Comparison of ENCODE assay signal across 8 cellular contexts in the genomic region with DNA sequence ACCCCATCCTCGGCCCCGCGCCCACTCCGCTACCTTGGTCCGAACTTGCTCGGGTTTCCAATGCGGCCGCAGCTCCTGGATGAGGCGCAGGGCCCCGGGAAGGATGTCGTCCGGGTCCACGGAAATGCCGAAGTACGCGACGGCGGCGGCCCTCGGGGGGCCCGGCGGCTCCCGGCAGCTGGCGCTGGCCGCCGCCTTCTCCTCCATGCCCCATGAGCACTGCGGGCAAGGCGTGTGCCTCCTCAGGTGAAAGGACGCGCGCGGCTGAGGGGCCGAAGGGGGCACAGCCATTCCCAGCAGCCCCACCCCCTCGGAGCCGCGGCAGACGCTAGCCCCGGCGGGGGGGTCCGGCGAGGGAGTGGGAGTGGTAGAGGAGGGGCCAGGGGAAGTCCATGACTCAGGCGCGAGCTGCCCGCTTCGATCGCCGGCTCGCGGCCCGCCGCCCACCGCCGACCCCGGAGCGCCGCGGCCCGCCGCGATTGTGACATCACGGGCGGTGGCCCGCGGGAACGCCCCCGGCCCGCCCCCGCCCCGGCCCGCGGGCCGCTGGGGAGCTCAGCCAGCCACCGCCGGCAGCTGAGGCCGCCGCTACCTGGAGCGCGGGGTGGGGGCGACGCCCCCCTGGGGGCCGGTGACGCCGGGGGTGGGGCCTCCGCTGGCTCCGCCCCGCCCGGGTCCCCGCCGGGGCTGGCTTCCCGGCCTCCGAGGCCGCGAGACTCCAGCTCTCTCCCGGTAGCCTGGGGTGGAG. TPM values are rescaled to one million over a fixed set of nuclear protein-coding genes. Genes with fewer than 3 reads are reported as not detected.
DNase-seq lines count a peak whose midpoint lies in the region; ATAC-seq and TF ChIP-seq lines count a peak whose summit lies in the region.

A gene with protein sequence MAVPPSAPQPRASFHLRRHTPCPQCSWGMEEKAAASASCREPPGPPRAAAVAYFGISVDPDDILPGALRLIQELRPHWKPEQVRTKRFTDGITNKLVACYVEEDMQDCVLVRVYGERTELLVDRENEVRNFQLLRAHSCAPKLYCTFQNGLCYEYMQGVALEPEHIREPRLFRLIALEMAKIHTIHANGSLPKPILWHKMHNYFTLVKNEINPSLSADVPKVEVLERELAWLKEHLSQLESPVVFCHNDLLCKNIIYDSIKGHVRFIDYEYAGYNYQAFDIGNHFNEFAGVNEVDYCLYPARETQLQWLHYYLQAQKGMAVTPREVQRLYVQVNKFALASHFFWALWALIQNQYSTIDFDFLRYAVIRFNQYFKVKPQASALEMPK (minus strand): TSS at position 483 of the 748 bp plus-strand sequence. CDS start 192 bp downstream, at position 291.

- H3K4me3 ChIP-seq in HCT116 (replicated peaks in 1 of 2; ENCODE audit: low read depth in 1 of 2, low read length in 2 of 2), result peak within 1 kb of the TSS; percentile 51 to 71
- H3K4me3 ChIP-seq in urinary bladder (ENCODE audit: low read depth, low read length), result peak within 1 kb of the TSS; percentile 70

- peak within 1 kb of the TSS; percentile 97 for H3K4me2 ChIP-seq in HCT116 (ENCODE audit: low read length)

- ATAC-seq in HCT116 (peak; percentile 85), left cardiac atrium (peak; percentile 66 to 69), GM18909 (IDR thresholded peaks at IDR 0.05; ENCODE audit: poor library complexity, unreplicated experiment) (no peak)

- WGBS in urinary bladder, result under 1% methylated on average over 93 of the region's 94 CpGs

- H3K36me3 ChIP-seq in HCT116 (ENCODE audit: control insufficient read depth in 1 of 2, insufficient read depth in 2 of 2, low read length in 2 of 2) (no peaks in the 10 kb centered on the region), urinary bladder (ENCODE audit: insufficient read depth) (no peaks in the 10 kb centered on the region)

- no peaks in the 10 kb centered on the region for H3K79me2 ChIP-seq in HCT116 (ENCODE audit: insufficient read depth, low read length)

- no peaks in the 10 kb centered on the region for H4K20me1 ChIP-seq in HCT116 (ENCODE audit: insufficient read depth)

- no peak for TF ChIP-seq CTCF in 22Rv1 (IDR thresholded peaks at IDR 0.05)
- no peak for TF ChIP-seq CTCF in HCT116 (IDR thresholded peaks at IDR 0.05 in 2 of 3, conservative IDR thresholded peaks at IDR 0.05 in 1 of 3; ENCODE audit: borderline replicate concordance in 1 of 3, insufficient read depth in 1 of 3, low read depth in 2 of 3, low read length in 2 of 3)
- TF ChIP-seq CTCF in progenitor cell of endocrine pancreas (IDR thresholded peaks at IDR 0.05; ENCODE audit: unreplicated experiment), result peak; percentile 3

- peak within 1 kb of the TSS; percentile 72 for H3K9ac ChIP-seq in HCT116 (ENCODE audit: low read length)

- peak within 1 kb of the TSS; percentile 45 for H2AFZ ChIP-seq in HCT116 (ENCODE audit: low read depth, low read length, poor library complexity, severe bottlenecking)

- TF ChIP-seq POLR2A in HCT116 (IDR thresholded peaks at IDR 0.05; ENCODE audit: borderline replicate concordance, extremely low read depth, insufficient read depth, insufficient read length), result no peak

- H3K27me3 ChIP-seq in HCT116 (ENCODE audit: insufficient read depth, low read length), result no peaks in the 10 kb centered on the region

- CTCF ChIA-PET in HCT116 (lab: Charles Lee), result interaction anchor here (0.8 to 4.3 kb wide), 6 partner anchors 11 to 247 kb away, joined by 3 to 18 read pairs (median 5); no protein-coding TSS in a partner anchor

- no peaks in the 10 kb centered on the region for H3K27me3 Mint-ChIP-seq in activated naive CD8-positive, alpha-beta T cell
- peaks cover 25% of the 10 kb centered on the region for H3K27me3 Mint-ChIP-seq in progenitor cell of endocrine pancreas

- peak within 1 kb of the TSS; percentile 5; the same call in 1 of the 2 replicates for H3K27ac ChIP-seq in 22Rv1
- peak within 1 kb of the TSS; percentile 57; the same call in 1 of the 2 replicates for H3K27ac ChIP-seq in HCT116 (ENCODE audit: low read depth, low read length)
- H3K27ac ChIP-seq in urinary bladder (ENCODE audit: low read depth), result peak within 1 kb of the TSS; percentile 55

- RAD21 ChIA-PET in HCT116 (lab: Charles Lee; ENCODE audit: low non-redundant PET in 1 of 2, low total read pairs in 2 of 2, uncharacterized antibody in 2 of 2, unreplicated experiment in 2 of 2), result no interaction called here

- POLR2A ChIA-PET in HCT116 (lab: Charles Lee), result no interaction called here

- no TSS peak for BruUV-seq in HCT116 (replicated peaks; lab: Mats Ljungman, UMichigan)

- no peaks in the 10 kb centered on the region for H3K9me2 ChIP-seq in HCT116 (ENCODE audit: insufficient read depth)

- DNase-seq in HCT116 (ENCODE audit: low read depth, low spot score), result no peak
- DNase-seq in SHP77 treated with DMSO at 0.1 percent for 48 hours (lab: John Stamatoyannopoulos, UW), result peak; percentile 50
- peak; percentile 71 for DNase-seq in left cardiac atrium
- peak; percentile 67 for DNase-seq in progenitor cell of endocrine pancreas (ENCODE audit: low spot score, unreplicated experiment)

- H3K4me1 Mint-ChIP-seq in activated naive CD8-positive, alpha-beta T cell (ENCODE audit: low read depth), result peaks cover 4% of the 10 kb centered on the region
- H3K4me1 Mint-ChIP-seq in progenitor cell of endocrine pancreas (ENCODE audit: low read depth), result no peaks in the 10 kb centered on the region

- intact Hi-C loops in HCT116 (cut with micrococcal nuclease) (no loop called here), left cardiac atrium (cut with DNase I) (no loop called here)

- peak within 1 kb of the TSS; percentile 78 for H3K4me3 Mint-ChIP-seq in activated naive CD8-positive, alpha-beta T cell
- H3K4me3 Mint-ChIP-seq in progenitor cell of endocrine pancreas (ENCODE audit: low read depth), result peak within 1 kb of the TSS; percentile 76

- H3K9me3 Mint-ChIP-seq in activated naive CD8-positive, alpha-beta T cell (ENCODE audit: low read depth), result no peaks in the 10 kb centered on the region
- H3K9me3 Mint-ChIP-seq in progenitor cell of endocrine pancreas (ENCODE audit: low read depth), result no peaks in the 10 kb centered on the region

- H3K9me3 ChIP-seq in HCT116 (ENCODE audit: control insufficient read depth in 1 of 2, insufficient read depth in 1 of 2, low read depth in 1 of 2, low read length in 2 of 2), result no peaks in the 10 kb centered on the region

- TF ChIP-seq RAD21 in HCT116 (IDR thresholded peaks at IDR 0.05; ENCODE audit: low read depth), result no peak

- peaks cover 8 to 27% of the 10 kb centered on the region in 2 experiments for H3K4me1 ChIP-seq in HCT116 (ENCODE audit: control insufficient read depth in 1 of 2, insufficient read depth in 2 of 2, low read length in 2 of 2)
- H3K4me1 ChIP-seq in urinary bladder (ENCODE audit: insufficient read depth), result no peaks in the 10 kb centered on the region

- H3K36me3 Mint-ChIP-seq in activated naive CD8-positive, alpha-beta T cell, result no peaks in the 10 kb centered on the region
- H3K36me3 Mint-ChIP-seq in progenitor cell of endocrine pancreas (ENCODE audit: insufficient read depth), result no peaks in the 10 kb centered on the region

- H3K27ac Mint-ChIP-seq in activated naive CD8-positive, alpha-beta T cell, result peak within 1 kb of the TSS; percentile 16
- H3K27ac Mint-ChIP-seq in progenitor cell of endocrine pancreas, result no peak within 1 kb of the TSS

TF ChIP-seq in HCT116, 20 proteins besides CTCF, POLR2A, EP300 and RAD21:
- TF ChIP-seq POLR2AphosphoS5 (IDR thresholded peaks at IDR 0.05; ENCODE audit: low read depth, low read length), result peak; percentile 71
- TF ChIP-seq ZFX (IDR thresholded peaks at IDR 0.05), result 0 out of 2 replicates have a peak, but pooled peaks have one; percentile 28
- no peak for TF ChIP-seq ELF1 (IDR thresholded peaks at IDR 0.05; ENCODE audit: borderline replicate concordance, low read depth)
- TF ChIP-seq EGR1 (IDR thresholded peaks at IDR 0.05; ENCODE audit: low read depth), result no peak
- TF ChIP-seq EZH2phosphoT487 (IDR thresholded peaks at IDR 0.05; ENCODE audit: borderline replicate concordance), result no peak

RNA-seq across cellular contexts. Expression of the gene that starts here (rescaled TPM):
- total RNA-seq in HCT116 (2021; ENCODE audit: unreplicated experiment) (16.1 TPM), left cardiac atrium (1 to 10 TPM; 5.3 to 6.2 TPM), progenitor cell of endocrine pancreas (22.6 and 24.5 TPM in 2 replicates), urinary bladder (7.7 TPM)
- polyA plus RNA-seq in HCT116 (2012), result 17.3 and 20.5 TPM in 2 replicates
- 25.8 TPM for polyA plus RNA-seq in urinary bladder

Comparison
In these comparisons a context has a peak if more than half of its experiments do, and no peak if none do; other contexts are left out.
1. H3K27ac ChIP-seq: peak in every context shown above with its lines; median percentile 57 in HCT116; 55 in urinary bladder; 5 in 22Rv1.